Comparison of ENCODE assay signal across 12 cellular contexts in the genomic region with DNA sequence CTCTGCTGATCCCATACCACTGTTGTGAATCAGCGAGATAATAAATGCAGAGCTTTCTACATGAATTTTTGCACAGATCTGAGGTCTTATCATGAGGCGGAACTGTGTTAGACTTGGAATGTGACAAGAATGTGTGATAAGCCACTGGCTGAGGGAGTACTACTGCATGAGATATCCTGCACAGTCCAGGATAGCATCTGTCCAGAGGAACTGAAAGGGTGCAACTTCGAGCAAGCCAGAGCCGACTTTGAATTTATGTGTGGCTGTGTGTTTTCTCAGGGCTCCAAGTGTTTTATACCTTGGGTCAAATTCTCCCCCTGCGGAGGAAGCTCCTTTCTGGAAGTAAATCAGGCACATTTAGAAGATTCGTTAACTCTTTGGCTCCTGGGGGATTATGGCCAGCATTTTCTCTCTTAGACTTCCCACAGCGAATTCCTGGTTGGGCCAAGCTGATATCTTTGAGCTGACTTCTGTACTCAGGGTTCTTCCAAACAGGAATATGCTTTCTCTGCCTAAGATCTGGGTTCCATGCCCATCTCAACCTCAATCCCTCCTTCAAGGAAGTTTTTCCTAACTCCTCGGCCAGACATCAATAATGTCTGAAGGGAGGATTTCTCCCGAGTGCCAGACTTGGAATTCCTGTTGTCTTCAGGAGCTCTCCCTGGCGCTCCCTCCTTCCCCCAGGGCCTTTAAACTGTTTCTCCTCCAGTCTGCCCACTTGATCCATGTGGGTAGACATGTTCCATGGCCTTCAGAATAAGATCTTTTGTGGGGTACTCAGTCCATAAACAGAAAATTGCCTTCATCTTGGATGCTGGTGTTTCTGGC. TPM values are rescaled to one million over a fixed set of nuclear protein-coding genes. Genes with fewer than 3 reads are reported as not detected.
DNase-seq lines count a peak whose midpoint lies in the region; ATAC-seq and TF ChIP-seq lines count a peak whose summit lies in the region.
"Had no signal": no experiment of that assay in that cellular context is flagged by ENCODE, and none has a peak within 500 bp of the region (broad histone marks: within the 10 kb centered on the region; RNA-seq: fewer than 3 reads in every experiment).

No MANE protein-coding gene starts in this region.

- peaks cover 27 to 44% (median 36%) of the 10 kb centered on the region in 7 donors for H3K4me1 Mint-ChIP-seq in naive thymus-derived CD4-positive, alpha-beta T cell

- H2AFZ ChIP-seq in osteoblast (ENCODE audit: low read length) (no peak overlapping the region), PC-3 (ENCODE audit: low read length) (no peak overlapping the region)
- H2AFZ ChIP-seq: GM23248 had no signal

- H3K27me3 ChIP-seq in osteoblast (ENCODE audit: insufficient read depth, low read length): peaks cover 4% of the 10 kb centered on the region
- peaks cover 0 to 3% of the 10 kb centered on the region in 2 donors for H3K27me3 ChIP-seq in naive thymus-derived CD4-positive, alpha-beta T cell (ENCODE audit: control insufficient read depth in 2 of 2, insufficient read depth in 2 of 2, low read length in 2 of 2)
- no peaks in the 10 kb centered on the region for H3K27me3 ChIP-seq in PC-3 (ENCODE audit: low read length)

- intact Hi-C loops in naive thymus-derived CD4-positive, alpha-beta T cell (cut with micrococcal nuclease): loop anchor here (5.0 to 10.0 kb wide), 6 partner anchors 47 to 417 kb away; partner anchors contain the start of genes CEP41 (in 1 of the 2) and KLHDC10 (in 1 of the 2)
- intact Hi-C loops in PC-3 (cut with micrococcal nuclease): loop anchor here (5.0 kb wide), 1 partner anchor 67 kb away; no protein-coding TSS in a partner anchor

- POLR2A ChIA-PET in naive thymus-derived CD4-positive, alpha-beta T cell (lab: Charles Lee): no interaction called here
- POLR2A ChIA-PET in PC-3 (lab: Charles Lee; ENCODE audit: unreplicated experiment): interaction anchor here (0.6 kb wide), 1 partner anchor 108 kb away, joined by 3 read pairs; no protein-coding TSS in a partner anchor

- peak overlapping the region; percentile 51 for H3K4me2 ChIP-seq in osteoblast (ENCODE audit: insufficient read depth, low read length)
- H3K4me2 ChIP-seq in PC-3 (ENCODE audit: low read length): no peak overlapping the region

- ATAC-seq in HG02571 (IDR thresholded peaks at IDR 0.05; ENCODE audit: unreplicated experiment) (no peak), PC-3 (no peak)
- no peak for ATAC-seq in naive thymus-derived CD4-positive, alpha-beta T cell
- ATAC-seq: CD8-positive, alpha-beta T cell had no signal

- H3K4me3 ChIP-seq in osteoblast (ENCODE audit: insufficient read depth, low read length) (peak overlapping the region; percentile 4), PC-3 (ENCODE audit: low read length) (no peak overlapping the region)
- H3K4me3 ChIP-seq in naive thymus-derived CD4-positive, alpha-beta T cell (ENCODE audit: low read length): no peak overlapping the region
- H3K4me3 ChIP-seq: GM23248 had no signal

- peaks cover 0 to 8% (median 0%) of the 10 kb centered on the region in 11 donors for H3K9me3 Mint-ChIP-seq in naive thymus-derived CD4-positive, alpha-beta T cell
- H3K9me3 Mint-ChIP-seq: CD8-positive, alpha-beta T cell had no signal

- no peak overlapping the region for H3K27ac Mint-ChIP-seq in naive thymus-derived CD4-positive, alpha-beta T cell
- H3K27ac Mint-ChIP-seq: activated T-helper 1 cell treated with anti-CD3 and anti-CD28 coated beads, Interleukin-12 subunit alpha, Interleukin-12 subunit beta, Interleukin-2, Interleukin-4 antibody, amounts not matched to agents 30 ng/mL and 10 ng/mL and 1 ng/mL, durations not matched to agents 14 hours and 24 hours and 36 hours; CD8-positive, alpha-beta T cell had no signal

- H3K79me2 ChIP-seq in osteoblast (ENCODE audit: insufficient read depth, low read length) (peaks cover 21% of the 10 kb centered on the region), PC-3 (ENCODE audit: low read length) (peaks cover 57% of the 10 kb centered on the region)

- DNase-seq in EH (ENCODE audit: low read depth) (peak; percentile 91), RPMI7951 (ENCODE audit: low read depth) (peak; percentile 85), fibroblast of peridontal ligament (ENCODE audit: extremely low read depth) (peak; percentile 17), osteoblast (ENCODE audit: insufficient read length, low spot score, missing footprints) (peak; percentile 94), PC-3 (no peak), NCI-H187 (lab: John Stamatoyannopoulos, UW) (no peak)
- no peak for DNase-seq in naive thymus-derived CD4-positive, alpha-beta T cell
- DNase-seq: CD8-positive, alpha-beta T cell; GM23248; WERI-Rb-1 had no signal

- H3K9me3 ChIP-seq in osteoblast (ENCODE audit: low read depth, low read length) (no peaks in the 10 kb centered on the region), PC-3 (ENCODE audit: low read length) (no peaks in the 10 kb centered on the region)
- H3K9me3 ChIP-seq in naive thymus-derived CD4-positive, alpha-beta T cell (ENCODE audit: control insufficient read depth in 2 of 3, low read length in 3 of 3): no peaks in the 10 kb centered on the region

- CTCF ChIA-PET in naive thymus-derived CD4-positive, alpha-beta T cell (lab: Charles Lee): interaction anchor here (0.6 kb wide), 1 partner anchor 61 kb away, joined by 3 read pairs; no protein-coding TSS in a partner anchor
- CTCF ChIA-PET in PC-3 (lab: Charles Lee): no interaction called here

- no peak overlapping the region for H3K9ac ChIP-seq in PC-3 (ENCODE audit: low read length)
- H3K9ac ChIP-seq: GM23248 had no signal

- H3K4me1 ChIP-seq in osteoblast (ENCODE audit: insufficient read depth, low read length) (peaks cover 24% of the 10 kb centered on the region), PC-3 (ENCODE audit: insufficient read depth, low read length) (peaks cover 14% of the 10 kb centered on the region)
- H3K4me1 ChIP-seq in naive thymus-derived CD4-positive, alpha-beta T cell (ENCODE audit: control insufficient read depth in 2 of 2, insufficient read depth in 2 of 2, low read length in 2 of 2): peaks cover 7 to 10% of the 10 kb centered on the region in 2 donors

- H3K36me3 Mint-ChIP-seq in naive thymus-derived CD4-positive, alpha-beta T cell: peaks cover 0 to 6% (median 2%) of the 10 kb centered on the region in 5 donors
- H3K36me3 Mint-ChIP-seq: CD8-positive, alpha-beta T cell had no signal

- H3K36me3 ChIP-seq in osteoblast (ENCODE audit: insufficient read depth, low read length) (no peaks in the 10 kb centered on the region), PC-3 (ENCODE audit: low read depth, low read length) (no peaks in the 10 kb centered on the region; the same call in 1 of the 2 replicates)
- H3K36me3 ChIP-seq in naive thymus-derived CD4-positive, alpha-beta T cell (ENCODE audit: control insufficient read depth in 2 of 3, insufficient read depth in 3 of 3, low read length in 3 of 3): no peaks in the 10 kb centered on the region
- H3K36me3 ChIP-seq: WERI-Rb-1 had no signal

- TF ChIP-seq CTCF in osteoblast (IDR thresholded peaks at IDR 0.05; ENCODE audit: extremely low read depth, low read depth, low read length) (no peak), PC-3 (conservative IDR thresholded peaks at IDR 0.05; ENCODE audit: low read depth, low read length) (no peak)

- no peaks in the 10 kb centered on the region for H3F3A ChIP-seq in PC-3 (ENCODE audit: low read length, unreplicated experiment)

- BruUV-seq in PC-3 (replicated peaks; lab: Mats Ljungman, UMichigan): no TSS peak

- peak overlapping the region; percentile 53 for H3K27ac ChIP-seq in osteoblast (ENCODE audit: low read depth, low read length)
- H3K27ac ChIP-seq in naive thymus-derived CD4-positive, alpha-beta T cell (ENCODE audit: low read depth, low read length): no peak overlapping the region
- no peak overlapping the region for H3K27ac ChIP-seq in PC-3 (ENCODE audit: low read length)
- H3K27ac ChIP-seq: GM23248, WERI-Rb-1 had no signal

- H4K20me1 ChIP-seq in osteoblast (ENCODE audit: insufficient read depth, low read length): no peaks in the 10 kb centered on the region
- H4K20me1 ChIP-seq in PC-3 (ENCODE audit: low read length): no peaks in the 10 kb centered on the region

- peak overlapping the region in 1 of 10 donors; percentile 3 for H3K4me3 Mint-ChIP-seq in naive thymus-derived CD4-positive, alpha-beta T cell
- H3K4me3 Mint-ChIP-seq: activated T-helper 1 cell treated with anti-CD3 and anti-CD28 coated beads, Interleukin-12 subunit alpha, Interleukin-12 subunit beta, Interleukin-2, Interleukin-4 antibody, amounts not matched to agents 30 ng/mL and 10 ng/mL and 1 ng/mL, durations not matched to agents 14 hours and 24 hours and 36 hours; CD8-positive, alpha-beta T cell had no signal

- H3K9me2 ChIP-seq in PC-3 (replicated peaks; ENCODE audit: low read length): no peaks in the 10 kb centered on the region

- peaks cover 12 to 81% (median 45%) of the 10 kb centered on the region in 5 donors for H3K27me3 Mint-ChIP-seq in naive thymus-derived CD4-positive, alpha-beta T cell

RNA-seq across cellular contexts. Expression of gene MEST, which starts 2.5 kb away (rescaled TPM):
- total RNA-seq in RPMI7951 (2014; rRNA removed; shearing (Covaris generic)): 21.5 and 22.6 TPM in 2 replicates
- 330 and 347 TPM in 2 replicates for total RNA-seq in osteoblast
- 1 to 10 TPM; 1.6 to 5.0 (median 4.1) TPM for total RNA-seq in naive thymus-derived CD4-positive, alpha-beta T cell
- polyA plus RNA-seq in naive thymus-derived CD4-positive, alpha-beta T cell: 1 to 10 TPM; 7.0 to 8.7 TPM
- total RNA-seq in PC-3 (2014; rRNA removed): 21.1 and 25.2 TPM in 2 replicates

RNA-seq across cellular contexts. Expression of gene CEP41, which starts 48.5 kb away (rescaled TPM):
- total RNA-seq in RPMI7951 (2014; rRNA removed; shearing (Covaris generic)): 27.2 and 36.8 TPM in 2 replicates
- total RNA-seq in osteoblast (9.1 and 9.8 TPM in 2 replicates), PC-3 (2014; rRNA removed) (10.4 and 10.7 TPM in 2 replicates)
- 10 to 100 TPM in 3 of 5 experiments, 1 to 10 TPM in 2; 6.9 to 16.0 (median 12.6) TPM for total RNA-seq in naive thymus-derived CD4-positive, alpha-beta T cell
- polyA plus RNA-seq in naive thymus-derived CD4-positive, alpha-beta T cell: 10 to 100 TPM; 26.4 to 29.6 TPM

Comparison
In these comparisons a context has a peak if more than half of its experiments do, and no peak if none do; other contexts are left out.
1. DNase-seq: peak in EH (single experiment), RPMI7951 (single experiment), fibroblast of peridontal ligament (single experiment) and osteoblast (single experiment); none in naive thymus-derived CD4-positive, alpha-beta T cell (0 of 9), PC-3 (single experiment) and NCI-H187 (0 of 2).
2. RNA of gene MEST, which starts 2.5 kb away (total RNA-seq): 330 to 347 TPM in osteoblast; 21.1 to 25.2 TPM in PC-3, 21.5 to 22.6 TPM in RPMI7951 and 1.6 to 5.0 TPM in naive thymus-derived CD4-positive, alpha-beta T cell; every median in the first group is over 10 times any median in the second.